7 cellular contexts compared by ENCODE assay signal in the genomic region with DNA sequence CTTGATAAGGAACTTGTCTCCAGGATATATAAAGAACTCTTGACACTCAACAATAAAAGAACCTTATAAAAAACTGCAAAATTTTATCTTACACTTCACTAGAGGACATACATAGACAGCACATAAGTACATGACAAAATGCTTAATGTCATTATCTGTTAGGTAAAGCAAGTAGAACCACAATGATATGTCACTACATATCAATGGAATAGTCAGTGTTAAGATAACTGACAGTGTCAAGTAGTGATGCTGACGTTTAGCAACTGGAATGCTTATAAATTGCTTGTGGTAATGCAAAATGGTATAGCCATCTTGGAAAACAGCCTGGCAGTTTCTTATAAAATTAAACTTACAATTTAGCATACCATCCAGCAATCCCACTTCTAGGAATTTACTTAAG.
"Had no signal": no experiment of that assay in that cellular context is flagged by ENCODE, and none has a peak within 500 bp of the region (broad histone marks: within the 10 kb centered on the region; RNA-seq: fewer than 3 reads in every experiment).

No MANE protein-coding gene starts in this region.

- H3K27me3 Mint-ChIP-seq: IgD-negative memory B cell had no signal

- H3K9me3 Mint-ChIP-seq: IgD-negative memory B cell had no signal

- FAIRE-seq: HepG2, HTR-8/SVneo, K562 had no signal

- H3K27ac ChIP-seq: HL-60 had no signal

- H3K27ac Mint-ChIP-seq: IgD-negative memory B cell had no signal

- H3K4me1 Mint-ChIP-seq: IgD-negative memory B cell had no signal

- DNase-seq: IMR-90, KBM-7 had no signal

- H3K4me3 Mint-ChIP-seq: IgD-negative memory B cell had no signal

- H3K4me3 ChIP-seq: K562 had no signal
